ENCODE assay signal across 1 cellular context in the genomic region with DNA sequence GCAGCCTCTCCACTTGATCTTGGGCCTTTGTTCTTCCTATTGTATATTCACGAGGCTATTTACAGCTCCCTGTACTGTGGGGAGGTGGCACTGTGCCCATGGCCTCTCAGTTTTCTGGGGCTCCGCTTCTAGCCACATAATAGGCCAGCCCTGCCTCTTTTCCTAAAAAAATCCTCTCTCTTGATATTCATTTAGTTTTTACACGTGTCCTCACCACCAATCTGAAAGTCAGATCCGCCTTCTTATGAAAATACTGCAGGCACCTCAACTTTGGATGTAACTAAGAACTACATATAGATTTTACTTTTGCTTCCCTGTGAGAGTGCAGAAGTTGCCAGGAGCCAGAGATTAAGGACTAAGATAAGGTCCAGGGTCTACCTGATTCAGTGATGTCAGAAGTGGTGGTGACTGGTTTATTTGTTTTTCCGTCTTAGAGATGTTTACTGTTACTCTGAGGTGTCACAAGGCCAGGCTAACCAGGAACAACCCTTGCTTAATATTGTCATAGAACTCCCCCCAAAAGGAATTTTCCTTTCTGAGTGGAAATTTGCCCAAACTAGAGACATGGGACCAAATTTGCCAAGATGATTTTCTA.
TF ChIP-seq lines count a peak whose summit lies in the region.

No MANE protein-coding gene starts in this region.

TF ChIP-seq in WTC11, 78 proteins besides CTCF, POLR2A, EP300 and RAD21 (continued from another document):
- no peak for TF ChIP-seq ZMAT4 (CRISPR knock-in tag; IDR thresholded peaks at IDR 0.05)
- TF ChIP-seq FOXJ3 (CRISPR knock-in tag; IDR thresholded peaks at IDR 0.05; ENCODE audit: borderline replicate concordance), result no peak
- TF ChIP-seq ATF1 (CRISPR knock-in tag; IDR thresholded peaks at IDR 0.05), result no peak
- no peak for TF ChIP-seq SMAD4 (CRISPR knock-in tag; IDR thresholded peaks at IDR 0.05)
- TF ChIP-seq ATF6 (CRISPR knock-in tag; IDR thresholded peaks at IDR 0.05), result no peak
- TF ChIP-seq ZNF512 (CRISPR knock-in tag; IDR thresholded peaks at IDR 0.05; ENCODE audit: borderline replicate concordance), result no peak
- no peak for TF ChIP-seq AFF4 (CRISPR knock-in tag; IDR thresholded peaks at IDR 0.05; ENCODE audit: borderline replicate concordance)
- TF ChIP-seq MXD4 (CRISPR knock-in tag; IDR thresholded peaks at IDR 0.05; ENCODE audit: borderline replicate concordance), result no peak
